ENCODE assay signal across 8 cellular contexts in the genomic region with DNA sequence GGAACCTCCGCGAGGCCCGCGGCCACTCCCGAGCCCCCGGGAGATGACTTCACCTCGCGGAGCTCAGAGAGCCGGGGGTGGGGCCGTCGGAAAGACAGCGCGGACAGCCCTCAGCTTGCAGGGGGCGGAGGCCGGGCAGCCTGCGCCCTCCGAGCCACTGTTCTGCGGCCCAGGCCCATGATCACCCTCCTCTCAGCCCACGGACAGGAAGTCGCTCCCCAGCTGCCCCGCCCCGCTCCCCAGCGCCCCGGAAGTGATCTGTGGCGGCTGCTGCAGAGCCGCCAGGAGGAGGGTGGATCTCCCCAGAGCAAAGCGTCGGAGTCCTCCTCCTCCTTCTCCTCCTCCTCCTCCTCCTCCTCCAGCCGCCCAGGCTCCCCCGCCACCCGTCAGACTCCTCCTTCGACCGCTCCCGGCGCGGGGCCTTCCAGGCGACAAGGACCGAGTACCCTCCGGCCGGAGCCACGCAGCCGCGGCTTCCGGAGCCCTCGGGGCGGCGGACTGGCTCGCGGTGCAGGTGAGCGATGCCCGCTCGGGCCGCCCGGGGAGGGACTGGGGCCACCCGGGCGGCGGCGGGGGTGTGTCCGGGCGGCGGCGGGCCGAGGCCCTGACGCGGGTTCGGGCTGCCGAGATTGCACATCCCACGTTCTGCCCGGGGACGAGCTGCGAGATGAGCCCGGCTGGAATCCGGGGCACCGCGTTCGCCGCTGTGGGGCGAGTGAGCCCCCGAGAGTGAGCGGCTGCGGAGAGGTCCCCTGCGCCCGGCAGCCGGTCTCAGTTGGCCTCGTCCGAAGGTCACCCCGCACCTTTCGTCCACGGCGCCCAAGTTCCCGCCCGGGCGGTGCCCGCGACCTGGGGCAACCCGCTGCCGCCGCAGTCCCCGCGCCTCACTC. TPM values are rescaled to one million over a fixed set of nuclear protein-coding genes. Genes with fewer than 3 reads are reported as not detected.
DNase-seq lines count a peak whose midpoint lies in the region; ATAC-seq, FAIRE-seq and TF ChIP-seq lines count a peak whose summit lies in the region.

A gene with protein sequence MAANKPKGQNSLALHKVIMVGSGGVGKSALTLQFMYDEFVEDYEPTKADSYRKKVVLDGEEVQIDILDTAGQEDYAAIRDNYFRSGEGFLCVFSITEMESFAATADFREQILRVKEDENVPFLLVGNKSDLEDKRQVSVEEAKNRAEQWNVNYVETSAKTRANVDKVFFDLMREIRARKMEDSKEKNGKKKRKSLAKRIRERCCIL (plus strand): TSS at position 261 of the 890 bp plus-strand sequence. CDS start 63,096 bp downstream, outside the sequence.

- peaks cover 70% of the 10 kb centered on the region for H3K79me2 ChIP-seq in OCI-LY3 (ENCODE audit: low read length)
- peaks cover 51% of the 10 kb centered on the region for H3K79me2 ChIP-seq in endothelial cell of umbilical vein (ENCODE audit: control insufficient read depth, insufficient read depth, low read length)

- H4K20me1 ChIP-seq in OCI-LY3 (ENCODE audit: insufficient read depth, low read length) (peaks cover 39% of the 10 kb centered on the region), endothelial cell of umbilical vein (replicated peaks; ENCODE audit: control insufficient read depth, extremely low read depth, insufficient read depth, low read length) (no peaks in the 10 kb centered on the region)

- no peaks in the 10 kb centered on the region for H3K27me3 ChIP-seq in HUES64 (ENCODE audit: insufficient read depth, low read length)
- H3K27me3 ChIP-seq in OCI-LY3 (ENCODE audit: low read depth, low read length) = no peaks in the 10 kb centered on the region
- H3K27me3 ChIP-seq in endothelial cell of umbilical vein (ENCODE audit: control insufficient read depth in 2 of 2, insufficient read depth in 2 of 2, low read length in 2 of 2) = no peaks in the 10 kb centered on the region

- H3K4me1 ChIP-seq in HUES64 (ENCODE audit: insufficient read depth, low read length) (peaks cover 40% of the 10 kb centered on the region), OCI-LY3 (ENCODE audit: low read length) (peaks cover 40% of the 10 kb centered on the region), endothelial cell of umbilical vein (ENCODE audit: control insufficient read depth, extremely low read depth, insufficient read depth, low read length) (peaks cover 36% of the 10 kb centered on the region)

- BruUV-seq in endothelial cell of umbilical vein (replicated peaks; lab: Mats Ljungman, UMichigan) = no TSS peak

- POLR2A ChIA-PET in endothelial cell of umbilical vein (lab: Charles Lee) = interaction anchor here (0.8 to 3.0 kb wide), 9 partner anchors 8 to 43 kb away, joined by 3 to 15 read pairs (median 6); no protein-coding TSS in a partner anchor

- intact Hi-C loops in endothelial cell of umbilical vein (cut with micrococcal nuclease) = loop anchor here (1.0 to 2.0 kb wide), 8 partner anchors 10 to 123 kb away; no protein-coding TSS in a partner anchor

- under 1% methylated on average over 100 of the region's 100 CpGs for WGBS in HUES64

- dilution Hi-C loops in endothelial cell of umbilical vein (cut with MboI; ENCODE audit: extremely low pct_ligation_motif_present, low sequenced_read_pairs) = no loop called here

- H3K4me3 ChIP-seq in HUES64 (ENCODE audit: low read length) (peak within 1 kb of the TSS; percentile 95), OCI-LY3 (ENCODE audit: low read length) (peak within 1 kb of the TSS; percentile 94), endothelial cell of umbilical vein (replicated peaks in 1 of 3; ENCODE audit: insufficient read depth in 1 of 3, low read depth in 1 of 3, low read length in 3 of 3) (peak within 1 kb of the TSS; percentile 80 to 98 (median 90))

- H3K4me2 ChIP-seq in OCI-LY3 (ENCODE audit: low read length) (peak within 1 kb of the TSS; percentile 97), endothelial cell of umbilical vein (ENCODE audit: insufficient read depth, low read length) (peak within 1 kb of the TSS; percentile 99)

- H2AFZ ChIP-seq in OCI-LY3 (ENCODE audit: low read depth, low read length) (peak within 1 kb of the TSS; percentile 39; the same call in 1 of the 2 replicates), endothelial cell of umbilical vein (ENCODE audit: low read depth, low read length) (peak within 1 kb of the TSS; percentile 22)

- no peaks in the 10 kb centered on the region for H3K9me3 ChIP-seq in HUES64 (ENCODE audit: insufficient read depth, low read depth, low read length)
- no peaks in the 10 kb centered on the region for H3K9me3 ChIP-seq in OCI-LY3 (ENCODE audit: insufficient read depth, low read length)
- no peaks in the 10 kb centered on the region for H3K9me3 ChIP-seq in endothelial cell of umbilical vein (replicated peaks; ENCODE audit: control insufficient read depth, insufficient read depth, low read length)

- TF ChIP-seq CTCF in D721Med (IDR thresholded peaks at IDR 0.05; ENCODE audit: insufficient read depth, missing control alignments) = no peak
- TF ChIP-seq CTCF in OCI-LY3 (IDR thresholded peaks at IDR 0.05; ENCODE audit: low read depth, low read length) = no peak
- TF ChIP-seq CTCF in endothelial cell of umbilical vein (IDR thresholded peaks at IDR 0.05; ENCODE audit: extremely low read depth in 1 of 2, insufficient read depth in 1 of 2, low read depth in 1 of 2, low read length in 2 of 2) = no peak

- peak within 1 kb of the TSS; percentile 95 for H3K27ac ChIP-seq in HUES64 (ENCODE audit: low read depth, low read length)
- peak within 1 kb of the TSS; percentile 89 for H3K27ac ChIP-seq in OCI-LY3 (ENCODE audit: low read length)
- H3K27ac ChIP-seq in endothelial cell of umbilical vein (ENCODE audit: insufficient read depth, low read depth, low read length) = peak within 1 kb of the TSS; percentile 87

- H3K9me1 ChIP-seq in endothelial cell of umbilical vein (replicated peaks; ENCODE audit: control insufficient read depth, extremely low read depth, insufficient read depth, low read length) = no peaks in the 10 kb centered on the region

- peak within 1 kb of the TSS; percentile 97 for H3K9ac ChIP-seq in HUES64 (ENCODE audit: low read depth, low read length)
- H3K9ac ChIP-seq in OCI-LY3 (ENCODE audit: low read length) = peak within 1 kb of the TSS; percentile 97
- peak within 1 kb of the TSS; percentile 100 for H3K9ac ChIP-seq in endothelial cell of umbilical vein (replicated peaks; ENCODE audit: extremely low read depth, insufficient read depth, low read length)

- peak; percentile 75 for TF ChIP-seq POLR2A in endothelial cell of umbilical vein (IDR thresholded peaks at IDR 0.05; ENCODE audit: low read depth, low read length)

- CTCF ChIA-PET in endothelial cell of umbilical vein (lab: Charles Lee) = interaction anchor here (0.9 to 10.3 kb wide), 9 partner anchors 10 to 123 kb away, joined by 3 to 138 read pairs (median 6); no protein-coding TSS in a partner anchor

- peak; percentile 93 for ATAC-seq in GM21447 (IDR thresholded peaks at IDR 0.05; ENCODE audit: unreplicated experiment)

- no peak for FAIRE-seq in D721Med (lab: Jason Lieb, UNC)
- FAIRE-seq in endothelial cell of umbilical vein (lab: Jason Lieb, UNC) = peak; percentile 72

- no peaks in the 10 kb centered on the region for H3K36me3 ChIP-seq in HUES64 (ENCODE audit: insufficient read depth, low read length)
- H3K36me3 ChIP-seq in OCI-LY3 (replicated peaks; ENCODE audit: low read depth, low read length) = peaks cover 5% of the 10 kb centered on the region
- H3K36me3 ChIP-seq in endothelial cell of umbilical vein (ENCODE audit: control insufficient read depth in 2 of 2, extremely low read depth in 1 of 2, insufficient read depth in 2 of 2, low read length in 2 of 2) = peaks cover 0 to 2% of the 10 kb centered on the region in 2 experiments

- DNase-seq in D721Med (ENCODE audit: insufficient read length, low spot score) = peak; percentile 74
- peak; percentile 80 for DNase-seq in activated T-cell treated with anti-CD3 and anti-CD28 coated beads for 1 hour (ENCODE audit: low read depth)
- DNase-seq in endothelial cell of umbilical vein (ENCODE audit: low read depth, low spot score) = peak; percentile 87
- peak; percentile 96 for DNase-seq in midbrain (lab: John Stamatoyannopoulos, UW)
- DNase-seq in stimulated activated CD8-positive, alpha-beta memory T cell treated with anti-CD3 and anti-CD28 coated beads, Interleukin-15, amount 100 ng/mL, for 48 hours (ENCODE audit: low read depth in 2 of 2) = peak; percentile 88

TF ChIP-seq in endothelial cell of umbilical vein, 7 proteins besides CTCF, POLR2A, EP300 and RAD21:
- TF ChIP-seq POLR2AphosphoS5 (IDR thresholded peaks at IDR 0.05; ENCODE audit: insufficient read depth, low read depth, low read length) (peak; percentile 89), MYC (IDR thresholded peaks at IDR 0.05; ENCODE audit: low read depth, low read length) (no peak), FOS (IDR thresholded peaks at IDR 0.05; ENCODE audit: borderline replicate concordance, insufficient read depth, low read length) (peak; percentile 10)

RNA-seq across cellular contexts. Expression of the gene that starts here (rescaled TPM):
- polyA plus RNA-seq in HUES64 (2013, experiment 1 of 2) = 53.2 TPM
- polyA plus RNA-seq in HUES64 (2013, experiment 2 of 2) = 53.0 TPM
- total RNA-seq in endothelial cell of umbilical vein = 181 and 191 TPM in 2 replicates
- 81.8 and 91.1 TPM in 2 replicates for polyA plus RNA-seq in endothelial cell of umbilical vein
- 88.8 and 97.8 TPM in 2 replicates for polyA plus RNA-seq in endothelial cell of umbilical vein (2011; cell fraction: cytosol; rRNA removed)
- polyA plus RNA-seq in endothelial cell of umbilical vein (2011; cell fraction: nucleus; rRNA removed) = 67.4 and 76.6 TPM in 2 replicates
- polyA plus RNA-seq in endothelial cell of umbilical vein (2012) = 171 and 184 TPM in 2 replicates
- 195 and 198 TPM in 2 replicates for polyA minus RNA-seq in endothelial cell of umbilical vein
- polyA minus RNA-seq in endothelial cell of umbilical vein (2011; cell fraction: cytosol; rRNA and poly(A)+ RNA removed) = 25.4 TPM
- polyA minus RNA-seq in endothelial cell of umbilical vein (2011; cell fraction: nucleus; rRNA and poly(A)+ RNA removed) = 138 and 223 TPM in 2 replicates

Comparison
In these comparisons a context has a peak if more than half of its experiments do, and no peak if none do; other contexts are left out.
1. Peak in every context shown above with its lines: DNase-seq, ATAC-seq, H3K4me3 ChIP-seq and H3K27ac ChIP-seq.